1 cellular context compared by ENCODE assay signal in genomic region chr7:150377116-150377979, GRCh38.
TF ChIP-seq lines count a peak whose summit lies in the region.

No MANE protein-coding gene starts in this region.

TF ChIP-seq in A549, 52 proteins besides CTCF, POLR2A, EP300 and RAD21 (continued from another document):
- TF ChIP-seq REST (IDR thresholded peaks at IDR 0.05): no peak
- TF ChIP-seq TP53 (CRISPR knock-in tag; IDR thresholded peaks at IDR 0.05): no peak
- no peak for TF ChIP-seq MAZ (IDR thresholded peaks at IDR 0.05; ENCODE audit: borderline replicate concordance, low read depth, low read length)
- TF ChIP-seq FOXS1 (CRISPR knock-in tag; IDR thresholded peaks at IDR 0.05): no peak
- TF ChIP-seq CBX8 (IDR thresholded peaks at IDR 0.05): no peak
TF ChIP-seq in A549: peak in this region for 0.
